In genomic region chr5:133779828-133780475, GRCh38 we compare ENCODE assay signal across 19 cellular contexts.
DNase-seq lines count a peak whose midpoint lies in the region; ATAC-seq lines count a peak whose summit lies in the region.
"Had no signal": no experiment of that assay in that cellular context is flagged by ENCODE, and none has a peak within 500 bp of the region (broad histone marks: within the 10 kb centered on the region; RNA-seq: fewer than 3 reads in every experiment).

No MANE protein-coding gene starts in this region.

- H3K4me1 Mint-ChIP-seq in stimulated activated naive CD8-positive, alpha-beta T cell treated with anti-CD3 and anti-CD28 coated beads, Interleukin-15, amount 100 ng/mL, for 72 hours, result peaks cover 5% of the 10 kb centered on the region
- no peaks in the 10 kb centered on the region for H3K4me1 Mint-ChIP-seq in activated naive CD8-positive, alpha-beta T cell treated with anti-CD3 and anti-CD28 coated beads for 36 hours

- ATAC-seq in stimulated activated naive CD8-positive, alpha-beta T cell treated with anti-CD3 and anti-CD28 coated beads, Interleukin-15, Interleukin-2, amounts not matched to agents 100 U/mL and 50 U/mL, for 24 hours, result peak; percentile 28
- ATAC-seq in stimulated activated naive CD8-positive, alpha-beta T cell treated with anti-CD3 and anti-CD28 coated beads, Interleukin-15, amount 100 ng/mL, for 72 hours, result no peak
- no peak for ATAC-seq in HG03039 (IDR thresholded peaks at IDR 0.05; ENCODE audit: unreplicated experiment)
- ATAC-seq in GM18868 (IDR thresholded peaks at IDR 0.05; ENCODE audit: unreplicated experiment), result no peak
- ATAC-seq in HG03457 (IDR thresholded peaks at IDR 0.05; ENCODE audit: unreplicated experiment), result no peak
- ATAC-seq: CD8-positive, alpha-beta T cell had no signal

- no peak for DNase-seq in stimulated activated naive CD8-positive, alpha-beta T cell treated with anti-CD3 and anti-CD28 coated beads, Interleukin-15, Interleukin-2, amounts not matched to agents 100 U/mL and 50 U/mL, for 24 hours
- DNase-seq in stimulated activated naive CD8-positive, alpha-beta T cell treated with anti-CD3 and anti-CD28 coated beads, Interleukin-15, amount 100 ng/mL, for 72 hours, result no peak
- DNase-seq in NCI-H69 (lab: John Stamatoyannopoulos, UW) (peak; percentile 22), iPS DF 19.7 (ENCODE audit: low read depth, low spot score) (peak; percentile 23)
- DNase-seq in activated naive CD8-positive, alpha-beta T cell treated with anti-CD3 and anti-CD28 coated beads for 36 hours, result no peak
- DNase-seq: activated effector memory CD4-positive, alpha-beta T cell treated with anti-CD3 and anti-CD28 coated beads, Interleukin-2, amount 50 U/mL, for 16 hours; caudate nucleus; CD8-positive, alpha-beta T cell; effector CD4-positive, alpha-beta T cell; NCI-H1436 treated with DMSO at 0.1 percent for 48 hours; nephron progenitor cell; OCI-M1; retina; substantia nigra; T1000 had no signal

- no peaks in the 10 kb centered on the region for H3K36me3 Mint-ChIP-seq in activated naive CD8-positive, alpha-beta T cell treated with anti-CD3 and anti-CD28 coated beads for 36 hours
- H3K36me3 Mint-ChIP-seq: CD8-positive, alpha-beta T cell; mesothelial cell of epicardium had no signal

- H3K27ac Mint-ChIP-seq in stimulated activated naive CD8-positive, alpha-beta T cell treated with anti-CD3 and anti-CD28 coated beads, Interleukin-15, amount 100 ng/mL, for 72 hours, result no peak overlapping the region
- no peak overlapping the region for H3K27ac Mint-ChIP-seq in activated naive CD8-positive, alpha-beta T cell treated with anti-CD3 and anti-CD28 coated beads for 36 hours
- H3K27ac Mint-ChIP-seq: CD8-positive, alpha-beta T cell; mesothelial cell of epicardium; nephron progenitor cell had no signal

- H3K27me3 Mint-ChIP-seq in stimulated activated naive CD8-positive, alpha-beta T cell treated with anti-CD3 and anti-CD28 coated beads, Interleukin-15, amount 100 ng/mL, for 72 hours, result no peaks in the 10 kb centered on the region
- no peaks in the 10 kb centered on the region for H3K27me3 Mint-ChIP-seq in activated naive CD8-positive, alpha-beta T cell treated with anti-CD3 and anti-CD28 coated beads for 36 hours

- peaks cover 0 to 3% of the 10 kb centered on the region in 2 donors for H3K9me3 Mint-ChIP-seq in stimulated activated naive CD8-positive, alpha-beta T cell treated with anti-CD3 and anti-CD28 coated beads, Interleukin-15, amount 100 ng/mL, for 72 hours
- H3K9me3 Mint-ChIP-seq in activated naive CD8-positive, alpha-beta T cell treated with anti-CD3 and anti-CD28 coated beads for 36 hours, result peaks cover 3% of the 10 kb centered on the region
- H3K9me3 Mint-ChIP-seq: CD8-positive, alpha-beta T cell; mesothelial cell of epicardium had no signal

- no peak overlapping the region for H3K4me3 Mint-ChIP-seq in stimulated activated naive CD8-positive, alpha-beta T cell treated with anti-CD3 and anti-CD28 coated beads, Interleukin-15, amount 100 ng/mL, for 72 hours
- H3K4me3 Mint-ChIP-seq in activated naive CD8-positive, alpha-beta T cell treated with anti-CD3 and anti-CD28 coated beads for 36 hours, result no peak overlapping the region
- H3K4me3 Mint-ChIP-seq: CD8-positive, alpha-beta T cell; mesothelial cell of epicardium; nephron progenitor cell had no signal

Comparison
In these comparisons a context has a peak if more than half of its experiments do, and no peak if none do; other contexts are left out.
1. DNase-seq: peak in NCI-H69 (single experiment) and iPS DF 19.7 (single experiment); none in stimulated activated naive CD8-positive, alpha-beta T cell treated with anti-CD3 and anti-CD28 coated beads, Interleukin-15, Interleukin-2, amounts not matched to agents 100 U/mL and 50 U/mL, for 24 hours (single experiment), stimulated activated naive CD8-positive, alpha-beta T cell treated with anti-CD3 and anti-CD28 coated beads, Interleukin-15, amount 100 ng/mL, for 72 hours (0 of 2) and activated naive CD8-positive, alpha-beta T cell treated with anti-CD3 and anti-CD28 coated beads for 36 hours (single experiment).